ENCODE assay signal across 8 cellular contexts in the genomic region with DNA sequence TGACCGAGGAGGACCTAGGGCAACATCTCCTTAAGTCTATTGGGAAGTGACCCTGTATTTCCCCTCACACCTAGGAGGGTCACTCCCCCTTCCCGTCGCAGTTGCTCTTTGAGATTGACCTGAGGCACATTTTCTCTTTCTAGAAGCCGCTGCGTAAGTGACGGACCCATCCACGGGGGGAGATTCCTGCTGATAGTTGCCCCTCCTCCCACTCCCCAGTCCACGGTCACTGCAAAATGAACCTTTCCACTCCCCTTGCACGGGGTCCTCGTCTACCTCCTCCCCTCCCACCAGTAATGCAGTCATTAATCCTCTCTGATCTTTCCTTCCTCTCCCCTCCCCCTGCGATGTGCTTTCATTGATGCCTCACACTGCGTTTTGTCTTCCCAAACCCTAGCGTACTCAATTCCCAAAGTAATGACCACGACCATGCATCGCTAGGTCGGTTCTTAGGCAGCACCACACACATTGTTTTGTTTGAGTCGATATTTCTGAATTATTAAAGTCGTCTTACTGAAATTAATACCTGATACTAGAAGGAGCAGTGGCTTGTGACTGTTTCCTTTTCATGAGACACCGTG. TPM values are rescaled to one million over a fixed set of nuclear protein-coding genes. Genes with fewer than 3 reads are reported as not detected.
DNase-seq lines count a peak whose midpoint lies in the region; ATAC-seq and TF ChIP-seq lines count a peak whose summit lies in the region.

No MANE protein-coding gene starts in this region.

- H3K4me1 ChIP-seq in ectodermal cell (ENCODE audit: control insufficient read depth, insufficient read depth, low read length) (peaks cover 10% of the 10 kb centered on the region), lower lobe of right lung (peaks cover 33% of the 10 kb centered on the region)

- intact Hi-C loops in lower lobe of right lung (cut with DNase I) = no loop called here

- peak overlapping the region; percentile 97 for H3K4me3 ChIP-seq in HFF-Myc (replicated peaks; ENCODE audit: low read depth, low read length)
- peak overlapping the region; percentile 82 for H3K4me3 ChIP-seq in MG63
- peak overlapping the region; percentile 68 for H3K4me3 ChIP-seq in WERI-Rb-1 (ENCODE audit: low read depth, low read length)
- H3K4me3 ChIP-seq in ectodermal cell (ENCODE audit: insufficient read depth, low read depth, low read length) = peak overlapping the region; percentile 76
- H3K4me3 ChIP-seq in lower lobe of right lung = peak overlapping the region; percentile 80

- WGBS in ectodermal cell, 2 experiments = 0% methylated on average over 19 of the region's 19 CpGs

- TF ChIP-seq CTCF in HFF-Myc (IDR thresholded peaks at IDR 0.05; ENCODE audit: low read depth, low read length, missing control alignments) (no peak), WERI-Rb-1 (IDR thresholded peaks at IDR 0.05; ENCODE audit: low read depth, low read length) (no peak), lower lobe of right lung (IDR thresholded peaks at IDR 0.05) (no peak)

- DNase-seq in NCI-H446 (lab: John Stamatoyannopoulos, UW) (peak; percentile 24 to 62), NCI-H446 treated with DMSO at 0.1 percent for 48 hours (lab: John Stamatoyannopoulos, UW) (no peak), HFF-Myc (ENCODE audit: extremely low read depth, low read depth) (peak; percentile 17), MG63 (peak; percentile 38), WERI-Rb-1 (peak; percentile 63), lower lobe of right lung (peak; percentile 45)
- peak; percentile 3 for DNase-seq in stimulated activated CD8-positive, alpha-beta memory T cell treated with anti-CD3 and anti-CD28 coated beads, Interleukin-7, amount 100 ng/mL, for 24 hours (ENCODE audit: low read depth)

- H3K36me3 ChIP-seq in MG63 (no peaks in the 10 kb centered on the region), WERI-Rb-1 (peaks cover 4% of the 10 kb centered on the region), ectodermal cell (ENCODE audit: control insufficient read depth, insufficient read depth, low read length) (no peaks in the 10 kb centered on the region), lower lobe of right lung (no peaks in the 10 kb centered on the region)

- H3K9me3 ChIP-seq in MG63 (no peaks in the 10 kb centered on the region), WERI-Rb-1 (ENCODE audit: severe bottlenecking) (no peaks in the 10 kb centered on the region), ectodermal cell (ENCODE audit: control insufficient read depth, low read length) (no peaks in the 10 kb centered on the region), lower lobe of right lung (no peaks in the 10 kb centered on the region)

- H3K27me3 ChIP-seq in MG63 (no peaks in the 10 kb centered on the region), WERI-Rb-1 (ENCODE audit: insufficient read depth, low read depth, severe bottlenecking) (no peaks in the 10 kb centered on the region), ectodermal cell (ENCODE audit: control insufficient read depth, insufficient read depth, low read length, poor library complexity, severe bottlenecking) (no peaks in the 10 kb centered on the region), lower lobe of right lung (ENCODE audit: low read depth) (no peaks in the 10 kb centered on the region)

- ATAC-seq in lower lobe of right lung = peak; percentile 46 to 51

- H3K27ac ChIP-seq in WERI-Rb-1 = peak overlapping the region; percentile 97
- H3K27ac ChIP-seq in ectodermal cell (ENCODE audit: insufficient read depth, low read depth, low read length, poor library complexity, severe bottlenecking) = peak overlapping the region; percentile 95
- peak overlapping the region; percentile 97 for H3K27ac ChIP-seq in lower lobe of right lung

RNA-seq across cellular contexts. Expression of gene ETNK1, which starts 0.8 kb away (rescaled TPM):
- total RNA-seq in MG63 (2014; rRNA removed; shearing (Covaris generic); ENCODE audit: low replicate concordance) = 8.5 and 11.0 TPM in 2 replicates
- 37.5 TPM for polyA plus RNA-seq in ectodermal cell (2013, experiment 1 of 4)
- 31.5 TPM for polyA plus RNA-seq in ectodermal cell (2013, experiment 2 of 4)
- polyA plus RNA-seq in ectodermal cell (2013, experiment 3 of 4) = 30.3 TPM
- polyA plus RNA-seq in ectodermal cell (2013, experiment 4 of 4) = 30.1 TPM
- 82.4 TPM for total RNA-seq in lower lobe of right lung
